ENCODE assay signal across 8 cellular contexts in the genomic region with DNA sequence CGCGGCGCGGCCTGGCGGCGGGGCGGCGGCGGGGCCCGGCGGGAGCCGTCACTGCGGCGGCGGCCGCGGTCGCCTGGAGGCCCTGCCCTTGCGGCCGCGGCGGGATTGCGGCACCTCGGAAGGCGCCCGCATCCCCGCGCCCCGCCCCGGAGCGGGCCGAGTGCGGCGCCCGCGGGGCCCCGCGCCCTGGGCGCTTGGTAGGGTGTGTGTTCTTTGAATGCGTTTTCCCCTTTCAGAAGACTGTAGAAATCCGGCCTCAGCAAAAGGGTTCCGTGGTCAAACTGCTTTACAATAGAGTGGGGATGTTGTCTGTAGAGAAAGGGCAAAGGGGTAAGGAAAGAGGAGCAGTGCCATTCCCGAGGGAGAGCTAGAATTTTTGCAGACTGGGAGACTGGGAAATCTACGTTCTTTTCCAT. TPM values are rescaled to one million over a fixed set of nuclear protein-coding genes. Genes with fewer than 3 reads are reported as not detected.
DNase-seq lines count a peak whose midpoint lies in the region; ATAC-seq and TF ChIP-seq lines count a peak whose summit lies in the region.

No MANE protein-coding gene starts in this region.

- peaks cover 40% of the 10 kb centered on the region for H3K4me1 Mint-ChIP-seq in activated CD8-positive, alpha-beta memory T cell treated with anti-CD3 and anti-CD28 coated beads, Interleukin-2, amount 10 ng/mL, durations not matched to agents 7 days and 5 days

- H3K27ac Mint-ChIP-seq in activated CD8-positive, alpha-beta memory T cell treated with anti-CD3 and anti-CD28 coated beads, Interleukin-2, amount 10 ng/mL, durations not matched to agents 7 days and 5 days: peak overlapping the region; percentile 97

- H3K4me3 ChIP-seq in Panc1 (ENCODE audit: low read depth in 2 of 2, low read length in 2 of 2) (peak overlapping the region; percentile 66 to 87), iPS-20b (ENCODE audit: low read length) (peak overlapping the region; percentile 82)

- no peaks in the 10 kb centered on the region for H3K9me3 Mint-ChIP-seq in activated CD8-positive, alpha-beta memory T cell treated with anti-CD3 and anti-CD28 coated beads, Interleukin-2, amount 10 ng/mL, durations not matched to agents 7 days and 5 days (ENCODE audit: low read depth)

- H3K27me3 ChIP-seq in Panc1 (ENCODE audit: control insufficient read depth, insufficient read depth, low read length) (no peaks in the 10 kb centered on the region), iPS-20b (ENCODE audit: insufficient read depth, low read length) (peaks cover 16% of the 10 kb centered on the region; the same call in 1 of the 2 replicates)

- POLR2A ChIA-PET in Panc1 (lab: Charles Lee): no interaction called here

- H3K27me3 Mint-ChIP-seq in activated CD8-positive, alpha-beta memory T cell treated with anti-CD3 and anti-CD28 coated beads, Interleukin-2, amount 10 ng/mL, durations not matched to agents 7 days and 5 days: peaks cover 2% of the 10 kb centered on the region

- H3K27ac ChIP-seq in Panc1 (ENCODE audit: low read length): peak overlapping the region; percentile 79
- no peak overlapping the region for H3K27ac ChIP-seq in iPS-20b (ENCODE audit: low read length)

- H3K9ac ChIP-seq in iPS-20b (ENCODE audit: low read depth, low read length): peak overlapping the region; percentile 75

- DNase-seq in activated CD8-positive, alpha-beta memory T cell treated with anti-CD3 and anti-CD28 coated beads, Interleukin-2, amount 10 ng/mL, durations not matched to agents 7 days and 5 days: peak; percentile 49
- no peak for DNase-seq in activated CD8-positive, alpha-beta memory T cell treated with anti-CD3 and anti-CD28 coated beads for 24 hours
- DNase-seq in Panc1 (ENCODE audit: low read depth, low spot score): no peak
- DNase-seq in astrocyte of the hippocampus (ENCODE audit: low read depth, low spot score): peak; percentile 55
- peak; percentile 31 for DNase-seq in stimulated activated CD4-positive, alpha-beta T cell treated with anti-CD3 and anti-CD28 coated beads, Interleukin-4, amount 100 ng/mL, for 1 hour
- no peak for DNase-seq in NCI-H226

- BruUV-seq in Panc1 (replicated peaks; lab: Mats Ljungman, UMichigan): no TSS peak

- intact Hi-C loops in Panc1 (cut with micrococcal nuclease; ENCODE audit: unreplicated experiment): no loop called here

- TF ChIP-seq CTCF in Panc1 (IDR thresholded peaks at IDR 0.05): no peak

- H3K4me1 ChIP-seq in Panc1 (ENCODE audit: control insufficient read depth, insufficient read depth, low read length) (peaks cover 13% of the 10 kb centered on the region), iPS-20b (ENCODE audit: insufficient read depth, low read length) (peaks cover 17% of the 10 kb centered on the region; the same call in 1 of the 2 replicates)

- H3K36me3 ChIP-seq in Panc1 (ENCODE audit: control insufficient read depth, insufficient read depth, low read length) (no peaks in the 10 kb centered on the region), iPS-20b (ENCODE audit: insufficient read depth, low read depth, low read length) (peaks cover 6% of the 10 kb centered on the region; the same call in 1 of the 2 replicates)

- peak; percentile 24 for ATAC-seq in activated CD8-positive, alpha-beta memory T cell treated with anti-CD3 and anti-CD28 coated beads, Interleukin-2, amount 10 ng/mL, durations not matched to agents 7 days and 5 days
- ATAC-seq in HG02840 (IDR thresholded peaks at IDR 0.05; ENCODE audit: low FRiP score, unreplicated experiment) (peak; percentile 33), Panc1 (peak; percentile 67)

- peak overlapping the region; percentile 99 for H3K4me3 Mint-ChIP-seq in activated CD8-positive, alpha-beta memory T cell treated with anti-CD3 and anti-CD28 coated beads, Interleukin-2, amount 10 ng/mL, durations not matched to agents 7 days and 5 days

- in situ Hi-C loops in Panc1 (cut with HindIII; ENCODE audit: low pct_unique_long_range_greater_than_20kb, low sequenced_read_pairs): no loop called here

- no peaks in the 10 kb centered on the region for H3K9me3 ChIP-seq in Panc1 (ENCODE audit: control insufficient read depth, insufficient read depth, low read depth, low read length)
- H3K9me3 ChIP-seq in iPS-20b (ENCODE audit: insufficient read depth, low read depth, low read length): no peaks in the 10 kb centered on the region

- CTCF ChIA-PET in activated CD8-positive, alpha-beta memory T cell treated with anti-CD3 and anti-CD28 coated beads, Interleukin-2, amount 10 ng/mL, durations not matched to agents 7 days and 5 days (lab: Charles Lee): interaction anchor here (0.7 to 3.3 kb wide), 5 partner anchors 10 to 124 kb away, joined by 3 to 23 read pairs (median 8); no protein-coding TSS in a partner anchor
- CTCF ChIA-PET in Panc1 (lab: Charles Lee): no interaction called here

- peaks cover 21% of the 10 kb centered on the region for H3K36me3 Mint-ChIP-seq in activated CD8-positive, alpha-beta memory T cell treated with anti-CD3 and anti-CD28 coated beads, Interleukin-2, amount 10 ng/mL, durations not matched to agents 7 days and 5 days

RNA-seq across cellular contexts. Expression of a gene that starts 0.6 kb away (rescaled TPM):
- total RNA-seq in activated CD8-positive, alpha-beta memory T cell treated with anti-CD3 and anti-CD28 coated beads, Interleukin-2, amount 10 ng/mL, durations not matched to agents 7 days and 5 days: 10 to 100 TPM; 47.7 to 57.2 TPM
- total RNA-seq in Panc1 (2021; ENCODE audit: unreplicated experiment): 11.0 TPM
- polyA plus RNA-seq in Panc1 (2012; ENCODE audit: insufficient read length): 6.5 TPM

Comparison
In these comparisons a context has a peak if more than half of its experiments do, and no peak if none do; other contexts are left out.
1. DNase-seq: peak in activated CD8-positive, alpha-beta memory T cell treated with anti-CD3 and anti-CD28 coated beads, Interleukin-2, amount 10 ng/mL, durations not matched to agents 7 days and 5 days (single experiment), astrocyte of the hippocampus (single experiment) and stimulated activated CD4-positive, alpha-beta T cell treated with anti-CD3 and anti-CD28 coated beads, Interleukin-4, amount 100 ng/mL, for 1 hour (single experiment); none in activated CD8-positive, alpha-beta memory T cell treated with anti-CD3 and anti-CD28 coated beads for 24 hours (single experiment), Panc1 (single experiment) and NCI-H226 (single experiment).
2. Peak in every context shown above with its lines, with median percentiles within 50 percentile points of each other: ATAC-seq.